ENCODE assay signal across 8 cellular contexts in the genomic region with DNA sequence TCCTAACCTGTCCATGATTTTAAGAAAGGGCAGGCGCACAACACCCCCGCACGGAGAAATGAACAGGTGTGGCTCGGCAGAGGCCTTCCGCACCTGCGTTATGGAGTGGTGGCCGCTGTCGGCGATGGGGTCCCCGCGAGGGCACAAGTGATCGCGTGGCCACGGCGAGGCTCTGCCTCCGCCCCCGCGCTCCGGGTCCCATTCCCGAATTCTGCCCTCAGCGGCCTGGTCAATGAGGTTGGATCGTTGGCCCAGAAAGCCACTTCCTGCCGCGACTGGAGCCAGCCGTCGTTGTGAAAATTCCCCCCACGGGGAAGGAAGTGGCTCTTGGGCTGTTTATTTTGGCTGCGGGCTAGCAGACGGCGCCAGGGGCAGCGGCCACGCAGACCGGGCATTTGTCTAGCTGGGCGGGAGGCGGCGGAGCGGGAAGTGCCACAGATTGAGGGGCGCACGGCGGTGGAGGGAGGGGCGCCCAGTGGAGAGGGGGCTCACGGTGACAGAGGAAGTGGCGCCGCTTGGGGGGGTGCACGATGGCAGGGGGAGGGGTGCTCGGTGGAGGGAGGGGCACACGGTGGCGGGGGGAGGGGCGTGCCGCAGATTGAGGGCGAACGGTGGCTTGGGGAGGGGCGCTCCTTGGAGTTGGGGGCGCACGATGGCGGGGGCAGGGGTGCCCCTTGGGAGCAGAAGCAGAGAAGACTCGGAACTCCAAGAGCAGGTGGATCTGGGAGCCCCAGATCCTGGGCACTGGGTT. TPM values are rescaled to one million over a fixed set of nuclear protein-coding genes. Genes with fewer than 3 reads are reported as not detected.
DNase-seq lines count a peak whose midpoint lies in the region; ATAC-seq and TF ChIP-seq lines count a peak whose summit lies in the region.

No MANE protein-coding gene starts in this region.

- peaks cover 20% of the 10 kb centered on the region for H3K4me1 Mint-ChIP-seq in CD8-positive, alpha-beta T cell (ENCODE audit: low read depth)
- H3K4me1 Mint-ChIP-seq in brain: peaks cover 51% of the 10 kb centered on the region
- peaks cover 24 to 28% of the 10 kb centered on the region in 2 donors for H3K4me1 Mint-ChIP-seq in immature natural killer cell

- H3K4me1 ChIP-seq in CD8-positive, alpha-beta T cell (ENCODE audit: insufficient read depth, low read length): peaks cover 16% of the 10 kb centered on the region
- H3K4me1 ChIP-seq in HUES6 (ENCODE audit: control insufficient read depth, insufficient read depth, low read length): peaks cover 26% of the 10 kb centered on the region

- no peaks in the 10 kb centered on the region for H3K9me3 Mint-ChIP-seq in CD8-positive, alpha-beta T cell
- H3K9me3 Mint-ChIP-seq in brain: peaks cover 0 to 6% (median 0%) of the 10 kb centered on the region in 5 experiments
- H3K9me3 Mint-ChIP-seq in immature natural killer cell: no peaks in the 10 kb centered on the region

- H3K36me3 ChIP-seq in CD8-positive, alpha-beta T cell (ENCODE audit: insufficient read depth, low read length): no peaks in the 10 kb centered on the region
- H3K36me3 ChIP-seq in HUES6 (ENCODE audit: control insufficient read depth, insufficient read depth, low read length): no peaks in the 10 kb centered on the region

- H3K4me3 ChIP-seq in CD8-positive, alpha-beta T cell (ENCODE audit: low read depth, low read length): peak overlapping the region; percentile 76
- H3K4me3 ChIP-seq in HUES6 (ENCODE audit: low read depth, low read length): peak overlapping the region; percentile 79
- peak overlapping the region; percentile 34 to 51 (median 44) for H3K4me3 ChIP-seq in skin epidermis

- no peak for TF ChIP-seq CTCF in CD8-positive, alpha-beta T cell (IDR thresholded peaks at IDR 0.05)
- TF ChIP-seq CTCF in brain (conservative IDR thresholded peaks at IDR 0.05): no peak

- H3K36me3 Mint-ChIP-seq in CD8-positive, alpha-beta T cell: no peaks in the 10 kb centered on the region
- H3K36me3 Mint-ChIP-seq in brain: no peaks in the 10 kb centered on the region
- H3K36me3 Mint-ChIP-seq in immature natural killer cell: no peaks in the 10 kb centered on the region

- H3K27me3 Mint-ChIP-seq in CD8-positive, alpha-beta T cell (ENCODE audit: low read depth): no peaks in the 10 kb centered on the region
- H3K27me3 Mint-ChIP-seq in brain (no peaks in the 10 kb centered on the region), immature natural killer cell (ENCODE audit: low read depth in 3 of 3) (peaks cover 6 to 14% (median 11%) of the 10 kb centered on the region in 3 donors)

- H3K27ac ChIP-seq in CD8-positive, alpha-beta T cell (ENCODE audit: low read depth, low read length): peak overlapping the region; percentile 43
- H3K27ac ChIP-seq in HUES6 (ENCODE audit: low read depth, low read length): peak overlapping the region; percentile 84; the same call in 1 of the 2 replicates
- peak overlapping the region; percentile 2 to 88 (median 77) for H3K27ac ChIP-seq in skin epidermis

- peak; percentile 54 for ATAC-seq in CD8-positive, alpha-beta T cell
- no peak for ATAC-seq in GM21526 (IDR thresholded peaks at IDR 0.05; ENCODE audit: low FRiP score, unreplicated experiment)
- ATAC-seq in GM19397 (IDR thresholded peaks at IDR 0.05; ENCODE audit: unreplicated experiment): no peak

- POLR2A ChIA-PET in CD8-positive, alpha-beta T cell (lab: Charles Lee): no interaction called here

- H3K9me3 ChIP-seq in CD8-positive, alpha-beta T cell (ENCODE audit: low read length): no peaks in the 10 kb centered on the region
- 0 out of 2 replicates have a peak, but pooled peaks cover 2% of the 10 kb centered on the region for H3K9me3 ChIP-seq in HUES6 (ENCODE audit: control insufficient read depth, insufficient read depth, low read depth, low read length)

- H3K27me3 ChIP-seq in CD8-positive, alpha-beta T cell (ENCODE audit: insufficient read depth, low read length): no peaks in the 10 kb centered on the region
- no peaks in the 10 kb centered on the region; the same call in 1 of the 2 replicates for H3K27me3 ChIP-seq in HUES6 (ENCODE audit: control insufficient read depth, insufficient read depth, low read length)

- peak overlapping the region; percentile 81 for H3K9ac ChIP-seq in HUES6 (ENCODE audit: low read length)

- intact Hi-C loops in CD8-positive, alpha-beta T cell (cut with DNase I, micrococcal nuclease): no loop called here

- H3K27ac Mint-ChIP-seq in CD8-positive, alpha-beta T cell: peak overlapping the region; percentile 76
- H3K27ac Mint-ChIP-seq in brain (peak overlapping the region; percentile 79 to 94 (median 92)), immature natural killer cell (peak overlapping the region in 2 of 6 donors; percentile 20 to 57)

- CTCF ChIA-PET in CD8-positive, alpha-beta T cell (lab: Charles Lee): no interaction called here

- DNase-seq in CD8-positive, alpha-beta T cell: peak in 6 of 7 experiments; percentile 7 to 66 (median 29)
- DNase-seq in SHP77 treated with DMSO at 0.1 percent for 48 hours (lab: John Stamatoyannopoulos, UW): peak; percentile 38
- DNase-seq in immature natural killer cell: peak; percentile 22 to 50 (median 36)

- H3K4me3 Mint-ChIP-seq in CD8-positive, alpha-beta T cell: peak overlapping the region; percentile 86
- H3K4me3 Mint-ChIP-seq in brain: peak overlapping the region; percentile 79 to 85 (median 82)
- peak overlapping the region; percentile 65 to 85 (median 78) for H3K4me3 Mint-ChIP-seq in immature natural killer cell

RNA-seq across cellular contexts. Expression of a gene that starts 25.0 kb away (rescaled TPM):
- 1 to 10 TPM; 5.6 to 5.9 TPM for total RNA-seq in CD8-positive, alpha-beta T cell
- polyA plus RNA-seq in brain (ENCODE audit: insufficient read depth, low read depth, low replicate concordance): 8.5 TPM
- not detected for polyA plus RNA-seq in immature natural killer cell
